In genomic region chr9:116151199-116151598, GRCh38 we compare ENCODE assay signal across 1 cellular context.
TF ChIP-seq lines count a peak whose summit lies in the region.

No MANE protein-coding gene starts in this region.

TF ChIP-seq in HepG2, 621 proteins besides CTCF, POLR2A, EP300 and RAD21:
- no peak for TF ChIP-seq NONO (IDR thresholded peaks at IDR 0.05)
- TF ChIP-seq NONO (CRISPR knock-in tag; conservative IDR thresholded peaks at IDR 0.05), result no peak
